Comparison of ENCODE assay signal across 18 cellular contexts in genomic region chr11:2880646-2881045, GRCh38. TPM values are rescaled to one million over a fixed set of nuclear protein-coding genes. Genes with fewer than 3 reads are reported as not detected.
DNase-seq lines count a peak whose midpoint lies in the region; FAIRE-seq and TF ChIP-seq lines count a peak whose summit lies in the region.
"Had no signal": no experiment of that assay in that cellular context is flagged by ENCODE, and none has a peak within 500 bp of the region (broad histone marks: within the 10 kb centered on the region; RNA-seq: fewer than 3 reads in every experiment).

No MANE protein-coding gene starts in this region.

- H3K9ac ChIP-seq in Loucy (ENCODE audit: low read depth, low read length, poor library complexity, severe bottlenecking) (peak overlapping the region; percentile 71), H1 (replicated peaks in 1 of 4; ENCODE audit: extremely low read depth in 1 of 4, low read depth in 3 of 4, low read length in 3 of 4) (no peak overlapping the region)

- H2AK5ac ChIP-seq in H1 (ENCODE audit: low read depth, low read length): no peak overlapping the region

- peaks cover 17% of the 10 kb centered on the region for H3K4me1 Mint-ChIP-seq in neural crest cell

- no peak overlapping the region for H3K4me2 ChIP-seq in Loucy (ENCODE audit: low read depth, low read length, poor library complexity, severe bottlenecking)
- no peak overlapping the region for H3K4me2 ChIP-seq in H1 (ENCODE audit: insufficient read depth in 1 of 2, low read depth in 2 of 2, low read length in 2 of 2)

- no peak overlapping the region for H3K27ac ChIP-seq in H1 (ENCODE audit: low read depth, low read length)
- no peak overlapping the region for H3K27ac ChIP-seq in esophagus squamous epithelium

- H3K4me3 ChIP-seq in Loucy (ENCODE audit: low read length, poor library complexity, severe bottlenecking): no peak overlapping the region
- H3K4me3 ChIP-seq in H1 (ENCODE audit: extremely low read depth in 1 of 4, insufficient read depth in 2 of 4, low read depth in 3 of 4, low read length in 4 of 4): no peak overlapping the region
- H3K4me3 ChIP-seq in esophagus squamous epithelium: no peak overlapping the region

- H4K91ac ChIP-seq in H1 (replicated peaks; ENCODE audit: insufficient read length, low read length): no peak overlapping the region

- H3K36me3 ChIP-seq in Loucy (ENCODE audit: insufficient read depth, low read length) (no peaks in the 10 kb centered on the region), H1 (ENCODE audit: control insufficient read depth in 2 of 4, insufficient read depth in 4 of 4, low read length in 3 of 4) (peaks cover 0 to 4% (median 0%) of the 10 kb centered on the region in 4 experiments; a peak in 1 of 8 replicates), esophagus squamous epithelium (peaks cover 0 to 8% (median 0%) of the 10 kb centered on the region in 3 donors)

- peaks cover 9% of the 10 kb centered on the region; the same call in 1 of the 2 replicates for H3K23me2 ChIP-seq in H1 (ENCODE audit: low read depth, low read length)

- peak overlapping the region; percentile 54 for H3K4me3 Mint-ChIP-seq in neural crest cell
- H3K4me3 Mint-ChIP-seq: CD4-positive, alpha-beta memory T cell; H9 had no signal

- H2BK120ac ChIP-seq in H1 (replicated peaks; ENCODE audit: low read depth, low read length): no peak overlapping the region

- DNase-seq in H1 (ENCODE audit: low read depth in 1 of 2, low spot score in 2 of 2) (no peak), neural crest cell (ENCODE audit: low read depth, low spot score) (no peak), AG08396 (ENCODE audit: low spot score) (no peak), esophagus squamous epithelium (lab: John Stamatoyannopoulos, UW) (no peak)
- DNase-seq in stimulated activated CD4-positive, alpha-beta T cell treated with anti-CD3 and anti-CD28 coated beads, Interleukin-4, amount 100 ng/mL, for 4 hours: no peak
- no peak for DNase-seq in activated CD4-positive, alpha-beta T cell treated with anti-CD3 and anti-CD28 coated beads for 1 hour
- DNase-seq: ACHN; AML-193; CD4-positive, alpha-beta memory T cell; DMS79 treated with DMSO at 0.1 percent for 48 hours; GF-D8; GOT3; H9 had no signal

- peak overlapping the region; percentile 50; the same call in 1 of the 2 replicates for H2BK12ac ChIP-seq in H1 (ENCODE audit: low read depth, low read length)

- H4K5ac ChIP-seq in H1 (ENCODE audit: insufficient read length, low read depth, low read length): no peak overlapping the region

- H3K79me2 ChIP-seq in Loucy (ENCODE audit: insufficient read depth, low read length): no peaks in the 10 kb centered on the region
- H3K79me2 ChIP-seq in H1 (ENCODE audit: control insufficient read depth in 1 of 2, insufficient read depth in 2 of 2, low read length in 2 of 2): no peaks in the 10 kb centered on the region

- no peaks in the 10 kb centered on the region for H3K36me3 Mint-ChIP-seq in neural crest cell (ENCODE audit: low read depth)
- H3K36me3 Mint-ChIP-seq: IgD-negative memory B cell had no signal

- no peaks in the 10 kb centered on the region for H3F3A ChIP-seq in Loucy (ENCODE audit: low read depth)

- H3K56ac ChIP-seq in H1 (replicated peaks; ENCODE audit: insufficient read length, low read depth, low read length): no peak overlapping the region

- POLR2A ChIA-PET in H1 (lab: Charles Lee; ENCODE audit: partially characterized antibody): interaction anchor here (1.7 kb wide), 1 partner anchor 10 kb away, joined by 5 read pairs; no protein-coding TSS in a partner anchor

- H3K18ac ChIP-seq in H1 (ENCODE audit: extremely low read depth, low read length): no peak overlapping the region; the same call in 1 of the 2 replicates

- TF ChIP-seq POLR2A in H1 (IDR thresholded peaks at IDR 0.05; ENCODE audit: control extremely low read depth in 1 of 2, low read depth in 2 of 2, low read length in 2 of 2): no peak
- TF ChIP-seq POLR2A in esophagus squamous epithelium (IDR thresholded peaks at IDR 0.05): no peak

- H3K9me3 ChIP-seq in Loucy (ENCODE audit: insufficient read depth, low read depth, low read length) (no peaks in the 10 kb centered on the region), H1 (ENCODE audit: insufficient read depth in 2 of 2, low read depth in 1 of 2, low read length in 1 of 2) (no peaks in the 10 kb centered on the region; a peak in 1 of 4 replicates), esophagus squamous epithelium (no peaks in the 10 kb centered on the region)

- WGBS in H1 (ENCODE audit: extremely low coverage in 1 of 2, insufficient coverage in 1 of 2, insufficient read length in 1 of 2, insufficient replicate concordance in 2 of 2, low coverage in 1 of 2, low lambda C conversion rate in 2 of 2, missing lambda C conversion rate in 1 of 2), 2 experiments: 88% methylated on average over 4 of the region's 7 CpGs; no CpG with 5 or more reads in 1 of the 2 experiments
- 86 to 88% methylated on average over 6 to 7 of the region's 7 CpGs for WGBS in esophagus squamous epithelium, 2 donors

- H2AFZ ChIP-seq in Loucy (ENCODE audit: low read length) (no peak overlapping the region), H1 (ENCODE audit: low read length) (no peak overlapping the region)

- no peak overlapping the region for H3K4ac ChIP-seq in H1 (replicated peaks; ENCODE audit: insufficient read length, low read depth, low read length)

- CTCF ChIA-PET in H1 (lab: Charles Lee; ENCODE audit: partially characterized antibody): interaction anchor here (1.8 to 13.5 kb wide), 4 partner anchors 8 to 346 kb away, joined by 4 to 521 read pairs (median 5); no protein-coding TSS in a partner anchor

- no peak overlapping the region for H3K23ac ChIP-seq in H1 (ENCODE audit: insufficient read length)

- H3K4me1 ChIP-seq in Loucy (ENCODE audit: insufficient read depth, low read length, poor library complexity, severe bottlenecking): peaks cover 30% of the 10 kb centered on the region
- peaks cover 0 to 16% (median 11%) of the 10 kb centered on the region in 4 experiments; a peak in 6 of 7 replicates for H3K4me1 ChIP-seq in H1 (replicated peaks in 1 of 4; ENCODE audit: control insufficient read depth in 3 of 4, insufficient read depth in 4 of 4, low read length in 3 of 4)
- H3K4me1 ChIP-seq in esophagus squamous epithelium: peaks cover 3 to 37% (median 5%) of the 10 kb centered on the region in 3 donors

- no peaks in the 10 kb centered on the region for H3K79me1 ChIP-seq in H1 (ENCODE audit: low read depth, low read length)

- intact Hi-C loops in esophagus squamous epithelium (cut with DNase I): no loop called here

- no peak for TF ChIP-seq EP300 in H1 (IDR thresholded peaks at IDR 0.05; ENCODE audit: borderline replicate concordance in 1 of 2, low read depth in 2 of 2, low read length in 2 of 2)

- H3K9me2 ChIP-seq in Loucy (replicated peaks; ENCODE audit: low read depth, low read length): no peaks in the 10 kb centered on the region

- no peak overlapping the region for H3K14ac ChIP-seq in H1 (ENCODE audit: insufficient read length)

- H2BK5ac ChIP-seq in H1 (ENCODE audit: low read depth, low read length): no peak overlapping the region; the same call in 1 of the 2 replicates

- no peak overlapping the region for H2BK20ac ChIP-seq in H1 (ENCODE audit: low read length)

- H3K27me3 ChIP-seq in Loucy (ENCODE audit: insufficient read depth, low read length, poor library complexity, severe bottlenecking) (no peaks in the 10 kb centered on the region), H1 (replicated peaks in 1 of 4; ENCODE audit: control insufficient read depth in 3 of 4, extremely low read depth in 1 of 4, insufficient read depth in 3 of 4, low read length in 3 of 4) (peaks cover 2 to 65% (median 48%) of the 10 kb centered on the region in 4 experiments), esophagus squamous epithelium (peaks cover 0 to 25% (median 0%) of the 10 kb centered on the region in 4 donors)

- TF ChIP-seq CTCF in Loucy (conservative IDR thresholded peaks at IDR 0.05; ENCODE audit: low read length): no peak
- no peak for TF ChIP-seq CTCF in H1 (IDR thresholded peaks at IDR 0.05; ENCODE audit: control extremely low read depth in 1 of 3, insufficient read depth in 1 of 3, low read depth in 1 of 3, low read length in 3 of 3)
- TF ChIP-seq CTCF in neural crest cell (conservative IDR thresholded peaks at IDR 0.05): no peak
- TF ChIP-seq CTCF in esophagus squamous epithelium (IDR thresholded peaks at IDR 0.05): no peak

- FAIRE-seq in H1 (lab: Jason Lieb, UNC): no peak
- FAIRE-seq: A204.1, HepG2 had no signal

- H2BK15ac ChIP-seq in H1 (ENCODE audit: low read length): no peak overlapping the region

- H4K20me1 ChIP-seq in Loucy (ENCODE audit: insufficient read depth, low read length, poor library complexity, severe bottlenecking) (no peaks in the 10 kb centered on the region), H1 (replicated peaks in 1 of 2; ENCODE audit: control insufficient read depth in 1 of 2, insufficient read depth in 2 of 2, low read length in 2 of 2) (peaks cover 6 to 13% of the 10 kb centered on the region in 2 experiments)

- peaks cover 19% of the 10 kb centered on the region for H3K27me3 Mint-ChIP-seq in neural crest cell (ENCODE audit: low read depth)

- no peak overlapping the region for H3K27ac Mint-ChIP-seq in neural crest cell (ENCODE audit: unreplicated experiment)
- H3K27ac Mint-ChIP-seq: CD14-positive monocyte, H9, IgD-negative memory B cell had no signal

- TF ChIP-seq RAD21 in H1 (IDR thresholded peaks at IDR 0.05 in 1 of 2, conservative IDR thresholded peaks at IDR 0.05 in 1 of 2; ENCODE audit: low read depth in 2 of 2, low read length in 2 of 2): no peak

- H4K8ac ChIP-seq in H1 (ENCODE audit: extremely low read depth, insufficient read depth, low read length): no peak overlapping the region

- H3K9me3 Mint-ChIP-seq in neural crest cell: no peaks in the 10 kb centered on the region

RNA-seq across cellular contexts. Expression of gene CDKN1C, which starts 4.9 kb away (rescaled TPM):
- total RNA-seq in H1 (2021; fragmentation: NEBNext Ultra II Directional; extraction: Animal tissue kit (Norgen Biotek cat#: 25700)): 12.8 and 16.2 TPM in 2 replicates
- 14.1 and 21.8 TPM in 2 replicates for polyA plus RNA-seq in H1 (2011; rRNA removed)
- 13.5 TPM for polyA plus RNA-seq in H1 (2011; cell fraction: cytosol; rRNA removed)
- polyA plus RNA-seq in H1 (2011; cell fraction: nucleus; rRNA removed): 19.1 TPM
- polyA plus RNA-seq in H1 (2012, experiment 1 of 2): 5.5 to 12.0 TPM (median 10.3 TPM) in 4 replicates
- 12.8 TPM for polyA plus RNA-seq in H1 (2012, experiment 2 of 2)
- polyA plus RNA-seq in H1 (2013, experiment 1 of 2): 12.8 TPM
- polyA plus RNA-seq in H1 (2013, experiment 2 of 2): 10.8 TPM
- polyA minus RNA-seq in H1 (2011; rRNA and poly(A)+ RNA removed): 1.7 and 2.9 TPM in 2 replicates
- polyA minus RNA-seq in H1 (2011; cell fraction: cytosol; rRNA and poly(A)+ RNA removed): 16.9 TPM
- polyA minus RNA-seq in H1 (2011; cell fraction: nucleus; rRNA and poly(A)+ RNA removed): 23.8 TPM
- total RNA-seq in neural crest cell (78.3 and 80.0 TPM in 2 replicates), esophagus squamous epithelium (10 to 100 TPM in 2 of 4 donors, 1 to 10 TPM in 2; 4.1 to 54.6 (median 20.8) TPM)
- total RNA-seq: HepG2 had no signal
- polyA plus RNA-seq: HepG2, IgD-negative memory B cell had no signal

RNA-seq across cellular contexts. Expression of gene PHLDA2, which starts 48.6 kb away (rescaled TPM):
- 5.2 and 5.4 TPM in 2 replicates for total RNA-seq in H1 (2021; fragmentation: NEBNext Ultra II Directional; extraction: Animal tissue kit (Norgen Biotek cat#: 25700))
- polyA plus RNA-seq in H1 (2011; rRNA removed): 7.6 and 11.6 TPM in 2 replicates
- 5.3 TPM for polyA plus RNA-seq in H1 (2011; cell fraction: cytosol; rRNA removed)
- polyA plus RNA-seq in H1 (2011; cell fraction: nucleus; rRNA removed): 8.3 TPM
- 3.0 to 7.5 TPM (median 5.8 TPM) in 4 replicates for polyA plus RNA-seq in H1 (2012, experiment 1 of 2)
- polyA plus RNA-seq in H1 (2012, experiment 2 of 2): 6.4 TPM
- polyA plus RNA-seq in H1 (2013, experiment 1 of 2): 15.6 TPM
- 14.7 TPM for polyA plus RNA-seq in H1 (2013, experiment 2 of 2)
- 0.24 TPM in 1 of 2 replicates, not detected in the other for polyA minus RNA-seq in H1 (2011; rRNA and poly(A)+ RNA removed)
- 3.5 TPM for polyA minus RNA-seq in H1 (2011; cell fraction: cytosol; rRNA and poly(A)+ RNA removed)
- 13.2 TPM for polyA minus RNA-seq in H1 (2011; cell fraction: nucleus; rRNA and poly(A)+ RNA removed)
- 1.1 and 1.6 TPM in 2 replicates for total RNA-seq in neural crest cell
- total RNA-seq in esophagus squamous epithelium: 10 to 100 TPM; 10.2 to 39.2 (median 22.5) TPM
- polyA plus RNA-seq: IgD-negative memory B cell had no signal
